Comparison of ENCODE assay signal across 9 cellular contexts in the genomic region with DNA sequence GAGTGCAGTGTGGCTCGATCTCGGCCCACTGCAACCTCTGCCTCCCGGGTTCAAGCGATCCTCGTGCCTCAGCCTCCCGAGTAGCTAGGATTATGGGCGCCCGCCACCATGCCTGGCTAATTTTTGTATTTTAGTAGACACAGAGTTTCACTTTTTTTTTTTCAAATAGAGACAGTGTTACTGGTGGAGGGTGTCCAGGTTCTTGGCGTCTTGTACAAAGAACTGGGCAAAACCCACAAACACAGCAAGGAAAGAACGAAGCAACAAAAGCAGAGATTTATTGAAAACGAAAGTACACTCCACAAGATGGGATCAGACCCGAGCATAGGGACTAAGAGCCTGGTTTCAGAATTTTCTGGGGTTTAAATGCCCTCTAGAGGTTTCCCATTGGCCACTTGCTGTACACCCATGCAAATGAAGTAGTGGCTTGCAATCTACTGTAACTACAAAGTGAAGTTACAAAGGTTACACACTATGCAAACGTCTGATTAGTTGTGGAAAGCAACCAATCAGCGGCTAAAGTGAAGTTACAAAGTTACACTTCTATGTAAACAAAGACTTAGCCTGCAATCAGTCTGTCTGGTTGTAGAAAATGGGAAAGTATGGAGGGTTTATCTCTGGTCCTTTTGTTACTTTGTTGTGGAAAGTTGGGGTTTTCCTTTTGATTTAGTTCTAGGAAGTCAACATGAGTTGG.
DNase-seq lines count a peak whose midpoint lies in the region; ATAC-seq and TF ChIP-seq lines count a peak whose summit lies in the region.
"Had no signal": no experiment of that assay in that cellular context is flagged by ENCODE, and none has a peak within 500 bp of the region (broad histone marks: within the 10 kb centered on the region; RNA-seq: fewer than 3 reads in every experiment).

No MANE protein-coding gene starts in this region.

- H3K36me3 ChIP-seq in CD8-positive, alpha-beta T cell (ENCODE audit: insufficient read depth, low read length): no peaks in the 10 kb centered on the region
- no peaks in the 10 kb centered on the region for H3K36me3 ChIP-seq in brain microvascular endothelial cell (replicated peaks)

- POLR2A ChIA-PET in CD8-positive, alpha-beta T cell (lab: Charles Lee): no interaction called here

- peaks cover 17% of the 10 kb centered on the region for H3K4me1 Mint-ChIP-seq in CD8-positive, alpha-beta T cell (ENCODE audit: low read depth)
- peaks cover 4% of the 10 kb centered on the region for H3K4me1 Mint-ChIP-seq in activated T-helper 17 cell treated with anti-CD3 and anti-CD28 coated beads, Interleukin-2, amount 50 U/mL, for 72 hours

- no peak overlapping the region for H3K4me3 Mint-ChIP-seq in CD8-positive, alpha-beta T cell
- H3K4me3 Mint-ChIP-seq in activated T-helper 17 cell treated with anti-CD3 and anti-CD28 coated beads, Interleukin-2, amount 50 U/mL, for 72 hours: peak overlapping the region; percentile 91

- no peak for ATAC-seq in CD8-positive, alpha-beta T cell
- ATAC-seq in activated T-helper 17 cell treated with anti-CD3 and anti-CD28 coated beads, Interleukin-2, amount 50 U/mL, for 72 hours (replicated peaks): no peak
- no peak for ATAC-seq in GM21717 (IDR thresholded peaks at IDR 0.05; ENCODE audit: unreplicated experiment)

- no peak for TF ChIP-seq CTCF in CD8-positive, alpha-beta T cell (IDR thresholded peaks at IDR 0.05)
- TF ChIP-seq CTCF in brain microvascular endothelial cell (IDR thresholded peaks at IDR 0.05; ENCODE audit: low read depth, low read length, missing control alignments): no peak

- peak overlapping the region; percentile 3 for H3K27ac Mint-ChIP-seq in CD8-positive, alpha-beta T cell
- peak overlapping the region; percentile 98 for H3K27ac Mint-ChIP-seq in activated T-helper 17 cell treated with anti-CD3 and anti-CD28 coated beads, Interleukin-2, amount 50 U/mL, for 72 hours

- H3K4me1 ChIP-seq in CD8-positive, alpha-beta T cell (ENCODE audit: insufficient read depth, low read length): peaks cover 15% of the 10 kb centered on the region

- in situ Hi-C loops in brain microvascular endothelial cell (cut with HindIII; ENCODE audit: low pct_ligation_motif_present, low sequenced_read_pairs): no loop called here

- H3K36me3 Mint-ChIP-seq in CD8-positive, alpha-beta T cell: peaks cover 4% of the 10 kb centered on the region
- H3K36me3 Mint-ChIP-seq in activated T-helper 17 cell treated with anti-CD3 and anti-CD28 coated beads, Interleukin-2, amount 50 U/mL, for 72 hours (ENCODE audit: low read depth): no peaks in the 10 kb centered on the region

- CTCF ChIA-PET in CD8-positive, alpha-beta T cell (lab: Charles Lee): no interaction called here

- no peaks in the 10 kb centered on the region for H3K27me3 ChIP-seq in CD8-positive, alpha-beta T cell (ENCODE audit: insufficient read depth, low read length)
- H3K27me3 ChIP-seq in brain microvascular endothelial cell (replicated peaks): no peaks in the 10 kb centered on the region

- no peak overlapping the region for H3K27ac ChIP-seq in CD8-positive, alpha-beta T cell (ENCODE audit: low read depth, low read length)
- no peak overlapping the region for H3K27ac ChIP-seq in brain microvascular endothelial cell
- H3K27ac ChIP-seq: SK-N-MC had no signal

- no peaks in the 10 kb centered on the region for H3K9me3 ChIP-seq in CD8-positive, alpha-beta T cell (ENCODE audit: low read length)

- intact Hi-C loops in CD8-positive, alpha-beta T cell (cut with DNase I, micrococcal nuclease): loop anchor here (2.0 to 10.0 kb wide), 2 partner anchors 79 to 299 kb away; partner anchors contain the start of gene VPS26C (in 1 of the 2)

- no peak for DNase-seq in CD8-positive, alpha-beta T cell
- DNase-seq in HT1080 (ENCODE audit: low read depth): peak; percentile 46
- peak; percentile 66 for DNase-seq in myocyte (ENCODE audit: low read depth)
- no peak for DNase-seq in iPS-NIHi11 (ENCODE audit: low spot score)
- DNase-seq in brain microvascular endothelial cell: no peak
- DNase-seq: left ventricle myocardium superior had no signal

- no peaks in the 10 kb centered on the region for H3K27me3 Mint-ChIP-seq in CD8-positive, alpha-beta T cell (ENCODE audit: low read depth)
- no peaks in the 10 kb centered on the region for H3K27me3 Mint-ChIP-seq in activated T-helper 17 cell treated with anti-CD3 and anti-CD28 coated beads, Interleukin-2, amount 50 U/mL, for 72 hours

- H3K4me3 ChIP-seq in CD8-positive, alpha-beta T cell (ENCODE audit: low read depth, low read length): no peak overlapping the region
- H3K4me3 ChIP-seq in brain microvascular endothelial cell (ENCODE audit: low read depth, low read length): no peak overlapping the region
- H3K4me3 ChIP-seq: SK-N-MC had no signal

- no peaks in the 10 kb centered on the region for H3K9me3 Mint-ChIP-seq in CD8-positive, alpha-beta T cell
- H3K9me3 Mint-ChIP-seq in activated T-helper 17 cell treated with anti-CD3 and anti-CD28 coated beads, Interleukin-2, amount 50 U/mL, for 72 hours: no peaks in the 10 kb centered on the region

Comparison
In these comparisons a context has a peak if more than half of its experiments do, and no peak if none do; other contexts are left out.
1. DNase-seq: peak in HT1080 (single experiment) and myocyte (single experiment); none in CD8-positive, alpha-beta T cell (0 of 7), iPS-NIHi11 (single experiment) and brain microvascular endothelial cell (single experiment).